In the genomic region with DNA sequence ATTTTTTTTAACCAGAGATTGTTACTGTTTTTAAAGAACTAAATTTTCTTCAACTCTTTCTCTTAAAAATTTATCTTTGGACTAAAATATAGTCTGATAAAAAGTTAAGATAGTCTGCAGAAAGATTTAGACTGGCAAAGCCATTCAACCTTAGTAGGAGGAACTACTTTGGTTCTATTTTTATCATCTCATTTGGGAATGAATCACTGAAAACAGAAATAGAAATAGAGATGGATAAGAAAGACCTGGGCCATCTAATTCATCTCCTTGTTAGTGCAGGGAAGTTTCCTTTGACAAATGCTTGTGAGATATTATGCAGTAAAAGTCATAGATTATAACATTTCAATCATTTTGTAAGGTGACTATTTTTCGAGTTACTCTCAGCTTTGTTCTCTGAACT, we compare ENCODE assay signal across 17 cellular contexts.
DNase-seq lines count a peak whose midpoint lies in the region; ATAC-seq and TF ChIP-seq lines count a peak whose summit lies in the region.
"Had no signal": no experiment of that assay in that cellular context is flagged by ENCODE, and none has a peak within 500 bp of the region (broad histone marks: within the 10 kb centered on the region; RNA-seq: fewer than 3 reads in every experiment).

No MANE protein-coding gene starts in this region.

- TF ChIP-seq CTCF in HFFc6 (IDR thresholded peaks at IDR 0.05) = no peak
- TF ChIP-seq CTCF in fibroblast of the aortic adventitia (IDR thresholded peaks at IDR 0.05; ENCODE audit: insufficient read depth, low read length) = no peak
- TF ChIP-seq CTCF in endodermal cell (conservative IDR thresholded peaks at IDR 0.05) = no peak

- no peak overlapping the region for H3K9ac ChIP-seq in endodermal cell (ENCODE audit: extremely low read depth, low read length, poor library complexity, severe bottlenecking)
- H3K9ac ChIP-seq: GM23248 had no signal

- H3K4me3 Mint-ChIP-seq in HFFc6 (no peak overlapping the region), endodermal cell (no peak overlapping the region)
- H3K4me3 Mint-ChIP-seq: B cell; CD4-positive, alpha-beta T cell had no signal

- WGBS in endodermal cell (ENCODE audit: insufficient coverage in 1 of 2, insufficient read length in 1 of 2), 2 experiments = 83% methylated on average over 1 of the region's 1 CpG; no CpG with 5 or more reads in 1 of the 2 experiments

- H2AFZ ChIP-seq in ACC112 (ENCODE audit: low read length, unreplicated experiment) = peak overlapping the region; percentile 57
- H2AFZ ChIP-seq: GM23248 had no signal

- no peaks in the 10 kb centered on the region for H3K9me3 ChIP-seq in endodermal cell (ENCODE audit: control insufficient read depth, low read length)

- H3K27me3 ChIP-seq in ACC112 (ENCODE audit: insufficient read depth, low read length) (no peaks in the 10 kb centered on the region), endodermal cell (ENCODE audit: control insufficient read depth, insufficient read depth, low read length, poor library complexity, severe bottlenecking) (no peaks in the 10 kb centered on the region)

- H3K79me2 ChIP-seq in ACC112 (ENCODE audit: control insufficient read depth, insufficient read depth, low read length, unreplicated experiment) = no peaks in the 10 kb centered on the region

- H3K27ac Mint-ChIP-seq in HFFc6 (peak overlapping the region; percentile 11; the same call in 1 of the 2 replicates), endodermal cell (no peak overlapping the region)
- H3K27ac Mint-ChIP-seq: B cell; CD4-positive, alpha-beta T cell had no signal

- H3K36me3 Mint-ChIP-seq in HFFc6 (ENCODE audit: low read depth) (peaks cover 5% of the 10 kb centered on the region; the same call in 1 of the 2 replicates), endodermal cell (ENCODE audit: low read depth) (no peaks in the 10 kb centered on the region)

- H3K27me3 Mint-ChIP-seq in HFFc6 (ENCODE audit: insufficient read depth) (no peaks in the 10 kb centered on the region; the same call in 1 of the 2 replicates), endodermal cell (ENCODE audit: insufficient read depth) (no peaks in the 10 kb centered on the region)
- H3K27me3 Mint-ChIP-seq: CD4-positive, alpha-beta T cell had no signal

- H3K36me3 ChIP-seq in ACC112 (ENCODE audit: insufficient read depth, low read length) = no peaks in the 10 kb centered on the region
- no peaks in the 10 kb centered on the region for H3K36me3 ChIP-seq in endodermal cell (ENCODE audit: control insufficient read depth, insufficient read depth, low read length)

- ATAC-seq in GM21528 (IDR thresholded peaks at IDR 0.05; ENCODE audit: low FRiP score, unreplicated experiment) = no peak
- ATAC-seq: HCT116 had no signal

- H3K9me3 Mint-ChIP-seq in HFFc6 (no peaks in the 10 kb centered on the region), endodermal cell (no peaks in the 10 kb centered on the region)

- H3K4me1 Mint-ChIP-seq in HFFc6 (ENCODE audit: low read depth) = peaks cover 18% of the 10 kb centered on the region
- H3K4me1 Mint-ChIP-seq in endodermal cell = peaks cover 6% of the 10 kb centered on the region
- H3K4me1 Mint-ChIP-seq: B cell had no signal

- DNase-seq in HFFc6 (no peak), fibroblast of the aortic adventitia (ENCODE audit: low read depth) (peak; percentile 17), putamen (ENCODE audit: low spot score) (peak; percentile 50), NCI-H1417 treated with DMSO at 0.1 percent for 48 hours (lab: John Stamatoyannopoulos, UW) (no peak), kidney glomerular epithelial cell (lab: John Stamatoyannopoulos, UW) (no peak), endodermal cell (no peak)
- DNase-seq: C1 segment of cervical spinal cord; CD4-positive, alpha-beta T cell; DMS153; DMS79 treated with DMSO at 0.1 percent for 48 hours; GDM1 had no signal

- H3K4me3 ChIP-seq in ACC112 (ENCODE audit: low read depth, low read length) = no peak overlapping the region
- H3K4me3 ChIP-seq in fibroblast of the aortic adventitia (ENCODE audit: low read depth, low read length) = no peak overlapping the region
- no peak overlapping the region for H3K4me3 ChIP-seq in endodermal cell (ENCODE audit: low read length)
- H3K4me3 ChIP-seq: GM23248 had no signal

- H3K27ac ChIP-seq in ACC112 (ENCODE audit: low read depth, low read length) (no peak overlapping the region), endodermal cell (ENCODE audit: low read depth, low read length) (no peak overlapping the region)
- H3K27ac ChIP-seq: GM23248, HL-60 had no signal

- peaks cover 6% of the 10 kb centered on the region for H3K4me1 ChIP-seq in ACC112 (ENCODE audit: control insufficient read depth, insufficient read depth, low read length, unreplicated experiment)
- H3K4me1 ChIP-seq in endodermal cell (ENCODE audit: control insufficient read depth, insufficient read depth, low read length) = no peaks in the 10 kb centered on the region

Comparison
In these comparisons a context has a peak if more than half of its experiments do, and no peak if none do; other contexts are left out.
1. DNase-seq: peak in fibroblast of the aortic adventitia (single experiment) and putamen (single experiment); none in HFFc6 (single experiment), NCI-H1417 treated with DMSO at 0.1 percent for 48 hours (single experiment), kidney glomerular epithelial cell (single experiment) and endodermal cell (single experiment).